12 cellular contexts compared by ENCODE assay signal in the genomic region with DNA sequence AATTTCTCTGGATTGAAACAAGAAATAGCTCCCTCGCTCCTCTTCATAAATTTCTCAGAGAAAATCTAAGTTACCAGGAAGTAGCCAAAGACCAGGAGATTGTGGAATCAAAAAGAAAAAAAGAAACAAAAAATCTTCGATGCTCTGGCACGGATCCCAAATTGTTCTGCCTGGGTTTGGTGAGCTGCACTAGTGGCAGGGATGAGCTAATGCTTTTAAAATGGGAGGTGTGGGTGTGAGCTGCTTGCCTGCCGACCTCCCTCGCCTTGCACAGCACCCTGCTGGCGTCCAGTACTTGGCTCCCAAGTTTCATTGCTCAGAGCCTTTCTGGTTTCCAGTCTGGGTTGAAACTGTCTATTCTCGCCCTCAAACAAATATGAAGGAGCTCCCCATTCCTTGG. TPM values are rescaled to one million over a fixed set of nuclear protein-coding genes. Genes with fewer than 3 reads are reported as not detected.
A peak's percentile ranks its signal among the peaks of the same experiment; 100 is the strongest.
DNase-seq lines count a peak whose midpoint lies in the region; TF ChIP-seq lines count a peak whose summit lies in the region.
"Had no signal": no experiment of that assay in that cellular context is flagged by ENCODE, and none has a peak within 500 bp of the region (broad histone marks: within the 10 kb centered on the region; RNA-seq: fewer than 3 reads in every experiment).

No MANE protein-coding gene starts in this region.

- peaks cover 4% of the 10 kb centered on the region for H3K36me3 ChIP-seq in skeletal muscle satellite cell (ENCODE audit: insufficient read depth, low read length)

- H3K9me3 ChIP-seq in skeletal muscle satellite cell (replicated peaks; ENCODE audit: low read length) = no peaks in the 10 kb centered on the region

- no peaks in the 10 kb centered on the region for H3K27me3 ChIP-seq in skeletal muscle satellite cell (ENCODE audit: control insufficient read depth, insufficient read depth, low read length)

- H3K27me3 Mint-ChIP-seq in brain = peaks cover 24% of the 10 kb centered on the region

- DNase-seq in EH (ENCODE audit: low read depth) = peak; percentile 81
- DNase-seq in iris pigment epithelial cell (ENCODE audit: low read depth) = peak; percentile 62
- DNase-seq in AML-193 (lab: John Stamatoyannopoulos, UW) = no peak
- DNase-seq in cerebellar nuclear complex (lab: John Stamatoyannopoulos, UW) = no peak
- DNase-seq in GM19240 (ENCODE audit: insufficient read length, low spot score) = no peak
- no peak for DNase-seq in iPS-NIHi7 (ENCODE audit: extremely low spot score)
- DNase-seq: activated B cell treated with CpG ODN at 0.5 μM for 24 hours; activated naive CD4-positive, alpha-beta T cell treated with anti-CD3 and anti-CD28 coated beads, Interleukin-2, amount 50 U/mL, for 16 hours had no signal

- no peak for TF ChIP-seq CTCF in brain (conservative IDR thresholded peaks at IDR 0.05)

- peaks cover 0 to under 1% (median 0%) of the 10 kb centered on the region in 5 experiments for H3K9me3 Mint-ChIP-seq in brain
- H3K9me3 Mint-ChIP-seq: activated B cell treated with CpG ODN at 0.5 μM for 24 hours; stimulated activated effector memory CD8-positive, alpha-beta T cell treated with anti-CD3 and anti-CD28 coated beads, Interleukin-12 subunit alpha, Interleukin-12 subunit beta, amount 100 ng/mL, for 72 hours had no signal

- peaks cover 78% of the 10 kb centered on the region for H3K4me1 Mint-ChIP-seq in brain

- peak overlapping the region; percentile 74 for H3K4me3 ChIP-seq in skeletal muscle satellite cell (ENCODE audit: low read length)

- H3K27ac Mint-ChIP-seq in brain = peak overlapping the region; percentile 48 to 83 (median 67)
- H3K27ac Mint-ChIP-seq: activated B cell treated with CpG ODN at 0.5 μM for 24 hours; stimulated activated effector memory CD8-positive, alpha-beta T cell treated with anti-CD3 and anti-CD28 coated beads, Interleukin-12 subunit alpha, Interleukin-12 subunit beta, amount 100 ng/mL, for 72 hours had no signal

- H3K36me3 Mint-ChIP-seq in brain = no peaks in the 10 kb centered on the region
- H3K36me3 Mint-ChIP-seq: stimulated activated effector memory CD8-positive, alpha-beta T cell treated with anti-CD3 and anti-CD28 coated beads, Interleukin-12 subunit alpha, Interleukin-12 subunit beta, amount 100 ng/mL, for 72 hours had no signal

- H3K4me3 Mint-ChIP-seq in brain = peak overlapping the region; percentile 83 to 95 (median 86)
- H3K4me3 Mint-ChIP-seq: activated B cell treated with CpG ODN at 0.5 μM for 24 hours; stimulated activated effector memory CD8-positive, alpha-beta T cell treated with anti-CD3 and anti-CD28 coated beads, Interleukin-12 subunit alpha, Interleukin-12 subunit beta, amount 100 ng/mL, for 72 hours had no signal

- peaks cover 31% of the 10 kb centered on the region for H3K4me1 ChIP-seq in skeletal muscle satellite cell (ENCODE audit: control insufficient read depth, insufficient read depth, low read length)

- peak overlapping the region; percentile 90 for H3K4me2 ChIP-seq in skeletal muscle satellite cell (ENCODE audit: low read length)
- H3K4me2 ChIP-seq: KMS-11 had no signal

- no peak overlapping the region for H3K9ac ChIP-seq in skeletal muscle satellite cell (ENCODE audit: low read depth, low read length)
- H3K9ac ChIP-seq: KMS-11 had no signal

RNA-seq across cellular contexts. Expression of a gene that starts 2.5 kb away (rescaled TPM):
- 47.8 TPM for polyA plus RNA-seq in brain (ENCODE audit: insufficient read depth, low read depth, low replicate concordance)
- 53.0 and 56.8 TPM in 2 replicates for total RNA-seq in skeletal muscle satellite cell (2012; rRNA removed)
- total RNA-seq: activated B cell treated with CpG ODN at 0.5 μM for 24 hours had no signal

Comparison
In these comparisons a context has a peak if more than half of its experiments do, and no peak if none do; other contexts are left out.
1. DNase-seq: peak in EH (single experiment) and iris pigment epithelial cell (single experiment); none in AML-193 (0 of 2), cerebellar nuclear complex (0 of 2), GM19240 (single experiment) and iPS-NIHi7 (single experiment).